11 cellular contexts compared by ENCODE assay signal in the genomic region with DNA sequence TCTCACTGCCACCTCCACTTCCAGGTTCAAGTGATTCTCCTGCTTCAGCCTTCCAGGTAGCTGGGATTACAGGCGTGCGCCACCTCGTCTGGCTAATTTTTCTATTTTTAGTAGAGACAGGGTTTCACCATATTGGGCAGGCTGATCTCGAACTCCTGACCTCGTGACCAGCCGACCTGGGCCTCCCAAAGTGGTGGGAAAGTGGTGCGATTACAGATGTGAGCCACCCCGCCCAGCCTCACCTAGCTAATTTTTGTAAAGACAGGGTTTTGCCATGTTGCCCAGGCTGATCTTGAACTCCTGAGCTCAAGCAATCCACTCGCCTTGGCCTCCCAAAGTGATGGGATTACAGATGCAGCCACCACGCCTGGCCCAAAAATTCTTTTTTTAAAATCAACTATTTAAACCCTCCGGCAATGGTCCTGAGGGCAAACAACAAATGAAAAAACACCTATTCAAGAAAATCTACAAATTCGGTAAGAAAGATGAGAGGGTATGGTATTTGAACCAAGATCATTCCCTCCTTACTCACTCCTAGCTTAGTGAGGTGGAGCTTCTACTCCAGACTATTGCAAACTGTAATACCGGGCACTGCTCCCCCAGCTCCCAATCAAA. TPM values are rescaled to one million over a fixed set of nuclear protein-coding genes. Genes with fewer than 3 reads are reported as not detected.
A peak's percentile ranks its signal among the peaks of the same experiment; 100 is the strongest.
DNase-seq lines count a peak whose midpoint lies in the region; ATAC-seq and TF ChIP-seq lines count a peak whose summit lies in the region.
"Had no signal": no experiment of that assay in that cellular context is flagged by ENCODE, and none has a peak within 500 bp of the region (broad histone marks: within the 10 kb centered on the region; RNA-seq: fewer than 3 reads in every experiment).

No MANE protein-coding gene starts in this region.

- no peaks in the 10 kb centered on the region for H3F3A ChIP-seq in smooth muscle cell (ENCODE audit: low read depth)

- peak overlapping the region; percentile 91 for H3K27ac Mint-ChIP-seq in activated T-cell treated with anti-CD3 and anti-CD28 coated beads, Interleukin-2, amount 50 U/mL, for 24 hours
- H3K27ac Mint-ChIP-seq in endodermal cell = no peak overlapping the region

- peaks cover 8% of the 10 kb centered on the region for H3K36me3 ChIP-seq in endodermal cell (ENCODE audit: control insufficient read depth, insufficient read depth, low read length)
- no peaks in the 10 kb centered on the region for H3K36me3 ChIP-seq in smooth muscle cell (ENCODE audit: low read depth)

- TF ChIP-seq CTCF in RWPE1 (conservative IDR thresholded peaks at IDR 0.05; ENCODE audit: low read depth) (no peak), endodermal cell (conservative IDR thresholded peaks at IDR 0.05) (no peak), smooth muscle cell (IDR thresholded peaks at IDR 0.05; ENCODE audit: borderline replicate concordance, insufficient read depth, poor library complexity, severe bottlenecking) (no peak)

- no peaks in the 10 kb centered on the region for H3K9me3 Mint-ChIP-seq in activated T-cell treated with anti-CD3 and anti-CD28 coated beads, Interleukin-2, amount 50 U/mL, for 24 hours
- H3K9me3 Mint-ChIP-seq in endodermal cell = no peaks in the 10 kb centered on the region

- no peak for ATAC-seq in GM18517 (IDR thresholded peaks at IDR 0.05; ENCODE audit: unreplicated experiment)

- POLR2A ChIA-PET in RWPE1 (lab: Yijun Ruan, JAX; ENCODE audit: low non-redundant PET) = interaction anchor here (1.0 kb wide), 1 partner anchor 13 kb away, joined by 4 read pairs; no protein-coding TSS in a partner anchor

- H2AFZ ChIP-seq in smooth muscle cell (ENCODE audit: low read depth) = no peak overlapping the region

- 93 to 100% methylated on average over 9 to 13 of the region's 13 CpGs for WGBS in endodermal cell (ENCODE audit: insufficient coverage in 1 of 2, insufficient read length in 1 of 2), 2 experiments
- WGBS in smooth muscle cell (ENCODE audit: low lambda C conversion rate) = 93% methylated on average over 13 of the region's 13 CpGs

- H3K4me1 Mint-ChIP-seq in activated T-cell treated with anti-CD3 and anti-CD28 coated beads, Interleukin-2, amount 50 U/mL, for 24 hours (ENCODE audit: low read depth) = peaks cover 39% of the 10 kb centered on the region
- H3K4me1 Mint-ChIP-seq in endodermal cell = peaks cover 12% of the 10 kb centered on the region

- peak overlapping the region; percentile 94 for H3K4me2 ChIP-seq in smooth muscle cell

- no peaks in the 10 kb centered on the region for H3K27me3 ChIP-seq in endodermal cell (ENCODE audit: control insufficient read depth, insufficient read depth, low read length, poor library complexity, severe bottlenecking)
- no peaks in the 10 kb centered on the region for H3K27me3 ChIP-seq in smooth muscle cell (ENCODE audit: low read depth)

- H3K4me1 ChIP-seq in endodermal cell (ENCODE audit: control insufficient read depth, insufficient read depth, low read length) = peaks cover 4% of the 10 kb centered on the region
- H3K4me1 ChIP-seq in smooth muscle cell (ENCODE audit: low read depth) = peaks cover 14% of the 10 kb centered on the region

- CTCF ChIA-PET in RWPE1 (lab: Yijun Ruan, JAX) = interaction anchor here (0.7 to 0.8 kb wide), 3 partner anchors 16 to 618 kb away, joined by 3 to 5 read pairs (median 3); no protein-coding TSS in a partner anchor

- H4K20me1 ChIP-seq in smooth muscle cell (ENCODE audit: low read depth) = peaks cover 7% of the 10 kb centered on the region

- H3K36me3 Mint-ChIP-seq in activated T-cell treated with anti-CD3 and anti-CD28 coated beads, Interleukin-2, amount 50 U/mL, for 24 hours (ENCODE audit: low read depth) = peaks cover 45% of the 10 kb centered on the region
- H3K36me3 Mint-ChIP-seq in endodermal cell (ENCODE audit: low read depth) = peaks cover 10% of the 10 kb centered on the region

- peaks cover 61% of the 10 kb centered on the region for H3K79me2 ChIP-seq in smooth muscle cell (ENCODE audit: low read depth)

- no peak for DNase-seq in activated T-cell treated with anti-CD3 and anti-CD28 coated beads, Interleukin-2, amount 50 U/mL, for 24 hours
- DNase-seq in activated T-cell treated with anti-CD3 and anti-CD28 coated beads, Interleukin-2, amount 50 U/mL, for 48 hours = no peak
- DNase-seq in RWPE1 (ENCODE audit: low spot score) (no peak), endodermal cell (no peak), smooth muscle cell (lab: John Stamatoyannopoulos, UW; ENCODE audit: unreplicated experiment) (no peak), DMS53 treated with DMSO at 0.1 percent for 48 hours (lab: John Stamatoyannopoulos, UW; ENCODE audit: unreplicated experiment) (no peak)
- DNase-seq in stimulated activated CD4-positive, alpha-beta T cell treated with anti-CD3 and anti-CD28 coated beads, Interleukin-12 subunit alpha, Interleukin-12 subunit beta, amount 100 ng/mL, for 4 hours = no peak
- DNase-seq: NCI-H446, retina, T1000 had no signal

- H3K4me3 Mint-ChIP-seq in activated T-cell treated with anti-CD3 and anti-CD28 coated beads, Interleukin-2, amount 50 U/mL, for 24 hours = peak overlapping the region; percentile 93
- peak overlapping the region; percentile 69 for H3K4me3 Mint-ChIP-seq in endodermal cell

- H3K27ac ChIP-seq in RWPE1 (peak overlapping the region; percentile 36; the same call in 1 of the 2 replicates), endodermal cell (ENCODE audit: low read depth, low read length) (no peak overlapping the region), smooth muscle cell (ENCODE audit: low read depth) (no peak overlapping the region)

- no peak overlapping the region for H3K9ac ChIP-seq in endodermal cell (ENCODE audit: extremely low read depth, low read length, poor library complexity, severe bottlenecking)
- no peak overlapping the region for H3K9ac ChIP-seq in smooth muscle cell (ENCODE audit: low read depth)

- H3K27me3 Mint-ChIP-seq in activated T-cell treated with anti-CD3 and anti-CD28 coated beads, Interleukin-2, amount 50 U/mL, for 24 hours = no peaks in the 10 kb centered on the region
- no peaks in the 10 kb centered on the region for H3K27me3 Mint-ChIP-seq in endodermal cell (ENCODE audit: insufficient read depth)

- H3K4me3 ChIP-seq in endodermal cell (ENCODE audit: low read length) = peak overlapping the region; percentile 85
- no peak overlapping the region for H3K4me3 ChIP-seq in smooth muscle cell

- H3K9me3 ChIP-seq in endodermal cell (ENCODE audit: control insufficient read depth, low read length) (peaks cover 3% of the 10 kb centered on the region), smooth muscle cell (replicated peaks; ENCODE audit: low read depth) (no peaks in the 10 kb centered on the region)

RNA-seq across cellular contexts. Expression of a gene that starts 1.9 kb away (rescaled TPM):
- total RNA-seq in endodermal cell (10 to 100 TPM; 45.7 to 51.4 TPM), smooth muscle cell (21.7 and 25.1 TPM in 2 replicates)
- 14.2 TPM for polyA plus RNA-seq in endodermal cell (2013, experiment 1 of 2)
- 17.9 TPM for polyA plus RNA-seq in endodermal cell (2013, experiment 2 of 2)
- 21.5 and 23.9 TPM in 2 replicates for polyA plus RNA-seq in smooth muscle cell

RNA-seq across cellular contexts. Expression of a gene that starts 24.4 kb away (rescaled TPM):
- 100 to 1,000 TPM; 155 to 229 TPM for total RNA-seq in endodermal cell
- polyA plus RNA-seq in endodermal cell (2013, experiment 1 of 2) = 202 TPM
- polyA plus RNA-seq in endodermal cell (2013, experiment 2 of 2) = 188 TPM
- 36.7 and 42.8 TPM in 2 replicates for total RNA-seq in smooth muscle cell
- polyA plus RNA-seq in smooth muscle cell = 70.1 and 78.8 TPM in 2 replicates

RNA-seq across cellular contexts. Expression of a gene that starts 51.8 kb away (rescaled TPM):
- total RNA-seq in endodermal cell = 10 to 100 TPM; 61.1 to 89.7 TPM
- polyA plus RNA-seq in endodermal cell (2013, experiment 1 of 2) = 34.9 TPM
- polyA plus RNA-seq in endodermal cell (2013, experiment 2 of 2) = 31.4 TPM
- total RNA-seq in smooth muscle cell = 20.7 and 21.7 TPM in 2 replicates
- polyA plus RNA-seq in smooth muscle cell = 13.7 and 22.6 TPM in 2 replicates
